20 cellular contexts compared by ENCODE assay signal in genomic region chr1:19775317-19775716, GRCh38. TPM values are rescaled to one million over a fixed set of nuclear protein-coding genes. Genes with fewer than 3 reads are reported as not detected.
"Had no signal": no experiment of that assay in that cellular context is flagged by ENCODE, and none has a peak within 500 bp of the region (broad histone marks: within the 10 kb centered on the region; RNA-seq: fewer than 3 reads in every experiment).

No MANE protein-coding gene starts in this region.

- DNase-seq: activated CD4-positive, alpha-beta T cell treated with anti-CD3 and anti-CD28 coated beads, Interleukin-2, amount 10 ng/mL, durations not matched to agents 24 days and 14 days; activated CD4-positive, CD25-positive, alpha-beta regulatory T cell; activated naive CD4-positive, alpha-beta T cell; anterior cingulate cortex; cerebellar nuclear complex; effector CD8-positive, alpha-beta T cell; heart left ventricle; immature natural killer cell; left colon; naive B cell; pancreas had no signal

- H3K9me3 ChIP-seq: heart left ventricle, pancreas had no signal

- H3K27me3 ChIP-seq: heart left ventricle, pancreas had no signal

- FAIRE-seq: frontal cortex, pancreas, TTC549, urothelium cell line had no signal

- H3K4me3 ChIP-seq: heart left ventricle, lung, pancreas had no signal

- ATAC-seq: heart left ventricle; left colon; pancreas; stimulated activated effector memory CD8-positive, alpha-beta T cell treated with anti-CD3 and anti-CD28 coated beads, Interleukin-12 subunit alpha, Interleukin-12 subunit beta, amount 100 ng/mL, for 72 hours had no signal

- H3K27ac ChIP-seq: epithelial cell of prostate, heart left ventricle, pancreas had no signal

- H3K4me1 ChIP-seq: heart left ventricle, pancreas had no signal

RNA-seq across cellular contexts. Expression of gene RNF186, which starts 39.8 kb away (rescaled TPM):
- total RNA-seq: activated CD4-positive, alpha-beta T cell treated with anti-CD3 and anti-CD28 coated beads, Interleukin-2, amount 10 ng/mL, durations not matched to agents 24 days and 14 days; activated T-helper 1 cell treated with anti-CD3 and anti-CD28 coated beads, Interleukin-12 subunit alpha, Interleukin-12 subunit beta, Interleukin-2, Interleukin-4 antibody, amounts not matched to agents 30 ng/mL and 10 ng/mL and 1 ng/mL, durations not matched to agents 14 hours and 24 hours and 36 hours; fibroblast of lung; frontal cortex; heart left ventricle; lung; T-helper 2 cell treated with Interferon-gamma antibody and Interleukin-4, amounts not matched to agents 100 ng/mL and 5 ng/mL, for 36 hours had no signal
- polyA plus RNA-seq: fibroblast of lung, heart left ventricle, immature natural killer cell, lung had no signal
